9 cellular contexts compared by ENCODE assay signal in the genomic region with DNA sequence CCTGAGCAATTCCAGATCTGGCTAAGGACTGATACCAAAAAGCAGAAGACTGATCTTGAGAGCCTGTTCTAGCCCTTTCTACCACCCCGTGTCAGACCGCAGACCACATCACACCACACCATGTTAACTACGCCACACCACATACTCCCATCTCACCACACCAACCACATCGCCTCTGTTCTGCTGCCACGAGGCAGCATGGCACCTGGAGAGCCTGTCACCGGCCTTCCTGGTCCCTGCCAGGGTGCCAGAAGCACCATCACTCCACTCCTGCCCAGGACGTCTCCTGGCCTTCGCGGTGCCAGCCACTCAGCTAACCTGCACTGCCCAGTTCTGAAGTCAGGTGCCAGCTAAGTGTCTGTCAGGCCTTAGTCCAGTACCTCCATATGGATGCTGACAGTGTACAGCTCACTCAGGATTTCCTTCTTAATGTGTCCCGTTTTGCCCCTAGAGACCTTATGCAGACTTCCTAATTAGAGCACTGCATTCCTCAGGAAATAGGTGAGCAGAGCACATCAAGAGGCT. TPM values are rescaled to one million over a fixed set of nuclear protein-coding genes. Genes with fewer than 3 reads are reported as not detected.
DNase-seq lines count a peak whose midpoint lies in the region; ATAC-seq and TF ChIP-seq lines count a peak whose summit lies in the region.
"Had no signal": no experiment of that assay in that cellular context is flagged by ENCODE, and none has a peak within 500 bp of the region (broad histone marks: within the 10 kb centered on the region; RNA-seq: fewer than 3 reads in every experiment).

No MANE protein-coding gene starts in this region.

- H3K36me3 ChIP-seq in lung (ENCODE audit: control insufficient read depth in 2 of 2, insufficient read depth in 2 of 2, low read length in 2 of 2) (peaks cover 6 to 12% of the 10 kb centered on the region in 2 donors), ovary (no peaks in the 10 kb centered on the region)

- H3K27ac Mint-ChIP-seq in activated T-cell treated with anti-CD3 and anti-CD28 coated beads, Interleukin-2, amount 50 U/mL, for 24 hours = peak overlapping the region; percentile 75
- H3K27ac Mint-ChIP-seq in stimulated activated naive CD8-positive, alpha-beta T cell treated with anti-CD3 and anti-CD28 coated beads, Interleukin-15, amount 100 ng/mL, for 72 hours = peak overlapping the region; percentile 0 to 75

- TF ChIP-seq EP300 in ovary (IDR thresholded peaks at IDR 0.05) = no peak

- H3K27ac ChIP-seq in lung (ENCODE audit: low read depth in 1 of 2, low read length in 1 of 2) (peak overlapping the region; percentile 43 to 58), ovary (no peak overlapping the region)

- peak overlapping the region; percentile 9 for H3K4me3 Mint-ChIP-seq in activated T-cell treated with anti-CD3 and anti-CD28 coated beads, Interleukin-2, amount 50 U/mL, for 24 hours
- peak overlapping the region in 1 of 2 donors; percentile 60 for H3K4me3 Mint-ChIP-seq in stimulated activated naive CD8-positive, alpha-beta T cell treated with anti-CD3 and anti-CD28 coated beads, Interleukin-15, amount 100 ng/mL, for 72 hours

- no peak for TF ChIP-seq CTCF in lung (IDR thresholded peaks at IDR 0.05; ENCODE audit: control extremely low read depth, extremely low read depth)
- TF ChIP-seq CTCF in ovary (IDR thresholded peaks at IDR 0.05) = no peak

- H3K4me3 ChIP-seq in lung (no peak overlapping the region), ovary (no peak overlapping the region)

- H3K9me3 ChIP-seq in lung (ENCODE audit: control insufficient read depth in 2 of 2, insufficient read depth in 1 of 2, low read length in 1 of 2) = no peaks in the 10 kb centered on the region
- H3K9me3 ChIP-seq in ovary = no peaks in the 10 kb centered on the region

- no peak for ATAC-seq in lung (ENCODE audit: insufficient read depth, low FRiP score)
- peak; percentile 98 for ATAC-seq in stimulated activated naive CD8-positive, alpha-beta T cell treated with anti-CD3 and anti-CD28 coated beads, Interleukin-15, amount 100 ng/mL, for 72 hours
- no peak for ATAC-seq in HG03045 (IDR thresholded peaks at IDR 0.05; ENCODE audit: unreplicated experiment)

- peaks cover 9% of the 10 kb centered on the region for H3K27me3 Mint-ChIP-seq in activated T-cell treated with anti-CD3 and anti-CD28 coated beads, Interleukin-2, amount 50 U/mL, for 24 hours
- H3K27me3 Mint-ChIP-seq in stimulated activated naive CD8-positive, alpha-beta T cell treated with anti-CD3 and anti-CD28 coated beads, Interleukin-15, amount 100 ng/mL, for 72 hours = peaks cover 64% of the 10 kb centered on the region

- intact Hi-C loops in ovary (cut with DNase I) = no loop called here

- DNase-seq in OCI-M1 (lab: John Stamatoyannopoulos, UW) (peak; percentile 95), lung (ENCODE audit: low spot score) (no peak), 8988T (no peak), NCI-H2171 treated with DMSO at 0.1 percent for 48 hours (lab: John Stamatoyannopoulos, UW) (no peak), ovary (no peak)
- DNase-seq in activated T-cell treated with anti-CD3 and anti-CD28 coated beads, Interleukin-2, amount 50 U/mL, for 24 hours = peak; percentile 60
- DNase-seq in stimulated activated naive CD8-positive, alpha-beta T cell treated with anti-CD3 and anti-CD28 coated beads, Interleukin-15, amount 100 ng/mL, for 72 hours = peak; percentile 77 to 84
- DNase-seq: NCI-H1436 had no signal

- H3K27me3 ChIP-seq in lung (ENCODE audit: control insufficient read depth, insufficient read depth) (no peaks in the 10 kb centered on the region), ovary (no peaks in the 10 kb centered on the region)

- peaks cover 15% of the 10 kb centered on the region for H3K4me1 Mint-ChIP-seq in activated T-cell treated with anti-CD3 and anti-CD28 coated beads, Interleukin-2, amount 50 U/mL, for 24 hours (ENCODE audit: low read depth)
- peaks cover 23% of the 10 kb centered on the region for H3K4me1 Mint-ChIP-seq in stimulated activated naive CD8-positive, alpha-beta T cell treated with anti-CD3 and anti-CD28 coated beads, Interleukin-15, amount 100 ng/mL, for 72 hours

- H3K36me3 Mint-ChIP-seq in activated T-cell treated with anti-CD3 and anti-CD28 coated beads, Interleukin-2, amount 50 U/mL, for 24 hours (ENCODE audit: low read depth) = peaks cover 57% of the 10 kb centered on the region

- no peaks in the 10 kb centered on the region for H3K9me3 Mint-ChIP-seq in activated T-cell treated with anti-CD3 and anti-CD28 coated beads, Interleukin-2, amount 50 U/mL, for 24 hours
- H3K9me3 Mint-ChIP-seq in stimulated activated naive CD8-positive, alpha-beta T cell treated with anti-CD3 and anti-CD28 coated beads, Interleukin-15, amount 100 ng/mL, for 72 hours = no peaks in the 10 kb centered on the region

- WGBS in lung, 2 donors = 76 to 84% methylated on average over 10 of the region's 10 CpGs
- 90 to 92% (median 92%) methylated on average over 10 of the region's 10 CpGs for WGBS in ovary, 3 donors

- TF ChIP-seq POLR2A in ovary (IDR thresholded peaks at IDR 0.05) = no peak

- H3K4me1 ChIP-seq in lung (ENCODE audit: control insufficient read depth in 2 of 2, insufficient read depth in 2 of 2, low read length in 2 of 2) (peaks cover 0 to 13% of the 10 kb centered on the region in 2 donors), ovary (ENCODE audit: insufficient read depth) (peaks cover 2% of the 10 kb centered on the region)

RNA-seq across cellular contexts. Expression of a gene that starts 37.2 kb away (rescaled TPM):
- total RNA-seq in lung = 10 to 100 TPM; 51.3 to 70.7 TPM
- polyA plus RNA-seq in lung = 10 to 100 TPM; 37.5 to 48.6 TPM
- 10 to 100 TPM; 22.2 to 90.2 (median 47.4) TPM for total RNA-seq in ovary
- polyA plus RNA-seq in ovary = 10 to 100 TPM in 1 of 2 donors, 1 to 10 TPM in 1; 2.4 to 30.3 TPM

Comparison
In these comparisons a context has a peak if more than half of its experiments do, and no peak if none do; other contexts are left out.
1. DNase-seq: peak in OCI-M1 (single experiment), activated T-cell treated with anti-CD3 and anti-CD28 coated beads, Interleukin-2, amount 50 U/mL, for 24 hours (single experiment) and stimulated activated naive CD8-positive, alpha-beta T cell treated with anti-CD3 and anti-CD28 coated beads, Interleukin-15, amount 100 ng/mL, for 72 hours (2 of 2); none in lung (single experiment), 8988T (single experiment), NCI-H2171 treated with DMSO at 0.1 percent for 48 hours (single experiment) and ovary (0 of 5).
2. H3K27ac ChIP-seq: peak in lung (2 of 2); none in ovary (0 of 2).